ENCODE assay signal across 9 cellular contexts in genomic region chr7:128869138-128869943, GRCh38. TPM values are rescaled to one million over a fixed set of nuclear protein-coding genes. Genes with fewer than 3 reads are reported as not detected.
DNase-seq lines count a peak whose midpoint lies in the region; ATAC-seq lines count a peak whose summit lies in the region.
"Had no signal": no experiment of that assay in that cellular context is flagged by ENCODE, and none has a peak within 500 bp of the region (broad histone marks: within the 10 kb centered on the region; RNA-seq: fewer than 3 reads in every experiment).

No MANE protein-coding gene starts in this region.

- POLR2A ChIA-PET in CD8-positive, alpha-beta memory T cell (lab: Charles Lee) = no interaction called here

- H2BK5ac ChIP-seq in mesendoderm (ENCODE audit: low read length) = no peak overlapping the region

- peak overlapping the region; percentile 77 for H3K4me2 ChIP-seq in mesendoderm (ENCODE audit: low read length)

- peak overlapping the region; percentile 82 for H3K56ac ChIP-seq in mesendoderm (ENCODE audit: low read length)

- peak overlapping the region; percentile 59 for H3K9ac ChIP-seq in mesendoderm (ENCODE audit: low read length)

- peaks cover 3 to 18% (median 3%) of the 10 kb centered on the region in 3 donors for H3K36me3 Mint-ChIP-seq in CD8-positive, alpha-beta memory T cell

- no peak overlapping the region for H4K8ac ChIP-seq in mesendoderm (ENCODE audit: low read depth, low read length)

- H3K9me3 Mint-ChIP-seq in CD8-positive, alpha-beta memory T cell = no peaks in the 10 kb centered on the region

- no peak overlapping the region for H2BK120ac ChIP-seq in mesendoderm (ENCODE audit: low read depth, low read length)

- CTCF ChIA-PET in CD8-positive, alpha-beta memory T cell (lab: Charles Lee) = interaction anchor here (2.3 kb wide), 1 partner anchor 14 kb away, joined by 12 read pairs; no protein-coding TSS in a partner anchor

- no peaks in the 10 kb centered on the region for H3K79me1 ChIP-seq in mesendoderm (ENCODE audit: low read length)

- no peaks in the 10 kb centered on the region for H3K9me3 ChIP-seq in CD8-positive, alpha-beta memory T cell (ENCODE audit: low read length)
- H3K9me3 ChIP-seq: SJSA1 had no signal

- peak overlapping the region; percentile 39 for H3K4me3 ChIP-seq in CD8-positive, alpha-beta memory T cell (ENCODE audit: low read length)
- H3K4me3 ChIP-seq in mesendoderm (ENCODE audit: low read length) = peak overlapping the region; percentile 11
- H3K4me3 ChIP-seq: SJSA1 had no signal

- peak overlapping the region; percentile 57 for H3K18ac ChIP-seq in mesendoderm (ENCODE audit: low read length)

- DNase-seq in CD8-positive, alpha-beta memory T cell = peak; percentile 29 to 62 (median 34)
- DNase-seq in KBM-7 (peak; percentile 58), mesendoderm (peak; percentile 65), cerebellar nuclear complex (lab: John Stamatoyannopoulos, UW) (no peak)
- DNase-seq in activated CD4-positive, alpha-beta T cell treated with anti-CD3 and anti-CD28 coated beads for 48 hours = peak; percentile 57
- DNase-seq in effector CD8-positive, alpha-beta T cell (lab: John Stamatoyannopoulos, UW) = peak; percentile 23
- DNase-seq in stimulated activated naive CD4-positive, alpha-beta T cell (lab: John Stamatoyannopoulos, UW) = peak in 5 of 6 experiments; percentile 23 to 58 (median 33)

- no peak overlapping the region for H3K27ac ChIP-seq in CD8-positive, alpha-beta memory T cell (ENCODE audit: low read depth, low read length)
- no peak overlapping the region for H3K27ac ChIP-seq in mesendoderm (ENCODE audit: low read depth, low read length)
- H3K27ac ChIP-seq: SJSA1 had no signal

- H3K27ac Mint-ChIP-seq in CD8-positive, alpha-beta memory T cell = no peak overlapping the region

- H3K79me2 ChIP-seq in mesendoderm (ENCODE audit: control insufficient read depth, insufficient read depth, low read length) = no peaks in the 10 kb centered on the region

- peak overlapping the region; percentile 55 to 89 (median 70) for H3K4me3 Mint-ChIP-seq in CD8-positive, alpha-beta memory T cell

- peaks cover 5% of the 10 kb centered on the region for H3K4me1 ChIP-seq in CD8-positive, alpha-beta memory T cell (ENCODE audit: insufficient read depth, low read length)
- no peaks in the 10 kb centered on the region for H3K4me1 ChIP-seq in mesendoderm (ENCODE audit: control insufficient read depth, low read depth, low read length)

- no peak overlapping the region for H3K4ac ChIP-seq in mesendoderm (ENCODE audit: low read depth, low read length)

- peak; percentile 71 for ATAC-seq in GM19438 (IDR thresholded peaks at IDR 0.05; ENCODE audit: low read depth, unreplicated experiment)

- no CpG with 5 or more reads among the region's 86 CpGs for WGBS in mesendoderm (ENCODE audit: extremely low coverage, insufficient coverage, low lambda C conversion rate)

- H2AK5ac ChIP-seq in mesendoderm (ENCODE audit: low read length) = no peak overlapping the region

- H3K36me3 ChIP-seq in CD8-positive, alpha-beta memory T cell (ENCODE audit: insufficient read depth, low read length) = peaks cover 11% of the 10 kb centered on the region
- H3K36me3 ChIP-seq in mesendoderm (ENCODE audit: control insufficient read depth, insufficient read depth, low read length) = no peaks in the 10 kb centered on the region

- no peaks in the 10 kb centered on the region for H3K27me3 ChIP-seq in CD8-positive, alpha-beta memory T cell (ENCODE audit: insufficient read depth, low read length, poor library complexity, severe bottlenecking)
- peaks cover 12% of the 10 kb centered on the region for H3K27me3 ChIP-seq in mesendoderm (ENCODE audit: insufficient read depth, low read length, poor library complexity)

- H3K4me1 Mint-ChIP-seq in CD8-positive, alpha-beta memory T cell = peaks cover 16 to 36% (median 29%) of the 10 kb centered on the region in 3 donors

- no peak overlapping the region for H4K5ac ChIP-seq in mesendoderm (ENCODE audit: low read length)

- H2BK15ac ChIP-seq in mesendoderm (replicated peaks; ENCODE audit: low read depth) = no peak overlapping the region

- H3K27me3 Mint-ChIP-seq in CD8-positive, alpha-beta memory T cell = no peaks in the 10 kb centered on the region

- in situ Hi-C loops in KBM-7 (cut with MboI; ENCODE audit: low pct_unique_long_range_greater_than_20kb, low sequenced_read_pairs) = no loop called here

- H3K23ac ChIP-seq in mesendoderm (ENCODE audit: low read length) = no peak overlapping the region

RNA-seq across cellular contexts. Expression of gene ATP6V1F, which starts 6.7 kb away (rescaled TPM):
- total RNA-seq in CD8-positive, alpha-beta memory T cell = 100 to 1,000 TPM; 145 to 147 TPM
- 295 TPM for polyA plus RNA-seq in CD8-positive, alpha-beta memory T cell
- 141 TPM for polyA plus RNA-seq in mesendoderm (2013, experiment 1 of 2)
- polyA plus RNA-seq in mesendoderm (2013, experiment 2 of 2) = 142 TPM

RNA-seq across cellular contexts. Expression of gene FLNC, which starts 39.1 kb away (rescaled TPM):
- total RNA-seq in CD8-positive, alpha-beta memory T cell = not detected
- not detected for polyA plus RNA-seq in CD8-positive, alpha-beta memory T cell
- polyA plus RNA-seq in mesendoderm (2013, experiment 1 of 2) = 18.1 TPM
- 18.0 TPM for polyA plus RNA-seq in mesendoderm (2013, experiment 2 of 2)

RNA-seq across cellular contexts. Expression of gene KCP, which starts 41.2 kb away (rescaled TPM):
- 1 to 10 TPM in 1 of 2 experiments, under 1 TPM in 1; 0.84 to 1.1 TPM for total RNA-seq in CD8-positive, alpha-beta memory T cell
- not detected for polyA plus RNA-seq in CD8-positive, alpha-beta memory T cell
- 0.74 TPM for polyA plus RNA-seq in mesendoderm (2013, experiment 1 of 2)
- 0.84 TPM for polyA plus RNA-seq in mesendoderm (2013, experiment 2 of 2)
- total RNA-seq: SJSA1 had no signal

Comparison
In these comparisons a context has a peak if more than half of its experiments do, and no peak if none do; other contexts are left out.
1. DNase-seq: peak in CD8-positive, alpha-beta memory T cell (5 of 5), KBM-7 (single experiment), activated CD4-positive, alpha-beta T cell treated with anti-CD3 and anti-CD28 coated beads for 48 hours (single experiment), effector CD8-positive, alpha-beta T cell (single experiment), mesendoderm (single experiment) and stimulated activated naive CD4-positive, alpha-beta T cell (5 of 6); none in cerebellar nuclear complex (0 of 2).